Comparison of ENCODE assay signal across 1 cellular context in the genomic region with DNA sequence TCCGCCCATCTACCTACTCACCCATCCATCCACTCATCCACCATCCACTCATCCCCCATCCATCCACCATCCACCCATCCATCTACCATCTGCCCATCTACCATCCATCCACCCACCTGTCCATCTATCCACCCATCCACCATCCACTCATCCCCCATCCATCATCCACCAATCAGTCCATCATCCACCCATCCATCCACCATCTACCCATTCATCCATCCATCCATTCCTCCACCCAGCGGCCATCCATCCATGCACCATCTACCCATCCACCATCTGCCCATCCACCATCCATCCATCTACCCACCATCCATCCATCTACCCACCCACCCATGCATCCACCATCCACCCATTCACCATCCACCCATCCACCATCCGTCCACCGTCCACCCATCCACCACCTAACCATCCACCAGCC.
TF ChIP-seq lines count a peak whose summit lies in the region.

No MANE protein-coding gene starts in this region.

TF ChIP-seq in H1, 55 proteins besides CTCF, POLR2A, EP300 and RAD21:
- TF ChIP-seq ASH2L (IDR thresholded peaks at IDR 0.05; ENCODE audit: low read length), result no peak
- no peak for TF ChIP-seq GTF2F1 (IDR thresholded peaks at IDR 0.05; ENCODE audit: borderline replicate concordance, low read depth, low read length)
- no peak for TF ChIP-seq TBP (IDR thresholded peaks at IDR 0.05; ENCODE audit: low read depth, low read length)
- TF ChIP-seq CREB1 (IDR thresholded peaks at IDR 0.05), result no peak
- TF ChIP-seq GABPA (IDR thresholded peaks at IDR 0.05; ENCODE audit: borderline replicate concordance, insufficient read depth, low read length), result no peak
- no peak for TF ChIP-seq SIX5 (IDR thresholded peaks at IDR 0.05; ENCODE audit: low read depth, low read length)
- TF ChIP-seq EZH2 (IDR thresholded peaks at IDR 0.05; ENCODE audit: low read depth, low read length, severe bottlenecking), result no peak
- no peak for TF ChIP-seq POU5F1 (IDR thresholded peaks at IDR 0.05; ENCODE audit: low read depth, low read length)
- TF ChIP-seq CHD2 (IDR thresholded peaks at IDR 0.05; ENCODE audit: low read length), result no peak
- no peak for TF ChIP-seq JUND (IDR thresholded peaks at IDR 0.05; ENCODE audit: low read length)
- TF ChIP-seq TCF12 (IDR thresholded peaks at IDR 0.05; ENCODE audit: low read depth, low read length), result no peak
- TF ChIP-seq POLR2AphosphoS5 (IDR thresholded peaks at IDR 0.05; ENCODE audit: low read depth, low read length), result no peak
- TF ChIP-seq CBX8 (IDR thresholded peaks at IDR 0.05; ENCODE audit: borderline replicate concordance, low read depth, low read length), result no peak
- TF ChIP-seq RFX5 (IDR thresholded peaks at IDR 0.05; ENCODE audit: borderline replicate concordance, low read depth, low read length), result no peak
TF ChIP-seq in H1: peak in this region for 0.
